ENCODE assay signal across 8 cellular contexts in the genomic region with DNA sequence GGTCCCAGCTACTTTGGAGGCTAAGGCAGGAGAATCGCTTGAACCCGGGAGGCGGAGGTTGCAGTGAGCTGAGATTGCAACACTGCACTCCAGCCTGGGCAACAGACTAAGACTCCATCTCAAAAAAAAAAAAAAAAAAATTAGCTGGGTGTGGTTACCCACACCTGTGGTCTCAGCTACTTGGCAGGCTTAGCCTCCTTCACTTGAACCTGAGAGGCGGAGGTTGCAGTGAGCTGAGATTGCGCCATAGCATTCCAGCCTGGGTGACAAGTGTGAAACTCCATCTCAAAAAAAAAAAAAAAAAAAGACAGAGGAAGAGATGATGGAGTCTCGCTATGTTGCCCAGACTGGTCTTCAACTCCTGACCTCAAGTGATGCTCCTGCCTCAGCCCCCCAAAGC. TPM values are rescaled to one million over a fixed set of nuclear protein-coding genes. Genes with fewer than 3 reads are reported as not detected.
DNase-seq lines count a peak whose midpoint lies in the region; ATAC-seq, FAIRE-seq and TF ChIP-seq lines count a peak whose summit lies in the region.
"Not testable (repeated sequence)": the region's sequence is repeated elsewhere in the genome, so short reads cannot be mapped to it uniquely, and the experiment has no call there.

No MANE protein-coding gene starts in this region.

- not testable (repeated sequence) for H3K4ac ChIP-seq in IMR-90 (ENCODE audit: low read depth, low read length)

- not testable (repeated sequence) for H3K27me3 Mint-ChIP-seq in CD4-positive, alpha-beta T cell; activated T-helper 17 cell treated with anti-CD3 and anti-CD28 coated beads, Interleukin-2, amount 50 U/mL, for 72 hours; effector memory CD8-positive, alpha-beta T cell

- H3K36me3 Mint-ChIP-seq in CD4-positive, alpha-beta T cell (ENCODE audit: low read depth); activated T-helper 17 cell treated with anti-CD3 and anti-CD28 coated beads, Interleukin-2, amount 50 U/mL, for 72 hours (ENCODE audit: low read depth); effector memory CD8-positive, alpha-beta T cell (ENCODE audit: insufficient read depth): not testable (repeated sequence)

- not testable (repeated sequence) for H2AK5ac ChIP-seq in IMR-90 (ENCODE audit: low read depth, low read length)

- in situ Hi-C loops in IMR-90 (cut with MboI; ENCODE audit: low sequenced_read_pairs): not testable (repeated sequence)

- H4K5ac ChIP-seq in IMR-90 (ENCODE audit: low read depth, low read length): not testable (repeated sequence)

- dilution Hi-C loops in IMR-90 (cut with HindIII; ENCODE audit: low sequenced_read_pairs, unreplicated experiment): not testable (repeated sequence)

- H4K8ac ChIP-seq in IMR-90 (ENCODE audit: low read depth in 2 of 2, low read length in 2 of 2): not testable (repeated sequence)

- not testable (repeated sequence) for H3K23ac ChIP-seq in IMR-90 (ENCODE audit: low read depth, low read length)

- intact Hi-C loops in CD4-positive, alpha-beta T cell (cut with DNase I, micrococcal nuclease); IMR-90 (cut with micrococcal nuclease); lower lobe of right lung (cut with DNase I): not testable (repeated sequence)

- ATAC-seq in CD4-positive, alpha-beta T cell (ENCODE audit: poor library complexity): peak; percentile 60
- not testable (repeated sequence) for ATAC-seq in IMR-90 (ENCODE audit: low read depth)
- ATAC-seq in RWPE2 (ENCODE audit: low read depth) (peak; percentile 74), lower lobe of right lung (peak; percentile 88 to 92)
- peak; percentile 19 for ATAC-seq in activated T-helper 17 cell treated with anti-CD3 and anti-CD28 coated beads, Interleukin-2, amount 50 U/mL, for 72 hours (replicated peaks)
- peak; percentile 97 for ATAC-seq in effector memory CD8-positive, alpha-beta T cell (replicated peaks)

- not testable (repeated sequence) for H3K4me1 ChIP-seq in IMR-90 (ENCODE audit: control insufficient read depth, insufficient read depth, low read length); RWPE2 (ENCODE audit: insufficient read depth, poor library complexity, severe bottlenecking); lower lobe of right lung; small intestine (ENCODE audit: control insufficient read depth in 2 of 2, insufficient read depth in 1 of 2, low read depth in 1 of 2, low read length in 1 of 2)

- H2BK15ac ChIP-seq in IMR-90 (ENCODE audit: low read depth, low read length): not testable (repeated sequence)

- not testable (repeated sequence) for H3K18ac ChIP-seq in IMR-90 (ENCODE audit: low read depth, low read length)

- H2AK9ac ChIP-seq in IMR-90 (replicated peaks; ENCODE audit: low read depth, low read length, poor library complexity): not testable (repeated sequence)

- H3K4me1 Mint-ChIP-seq in CD4-positive, alpha-beta T cell (ENCODE audit: low read depth); activated T-helper 17 cell treated with anti-CD3 and anti-CD28 coated beads, Interleukin-2, amount 50 U/mL, for 72 hours: not testable (repeated sequence)
- peaks cover 15 to 16% of the 10 kb centered on the region in 2 donors for H3K4me1 Mint-ChIP-seq in effector memory CD8-positive, alpha-beta T cell (ENCODE audit: low read depth in 2 of 2)

- not testable (repeated sequence) for H3K9me1 ChIP-seq in IMR-90 (ENCODE audit: insufficient read depth, low read length)

- not testable (repeated sequence) for H2BK5ac ChIP-seq in IMR-90 (ENCODE audit: low read depth, low read length, poor library complexity, severe bottlenecking)

- H3K4me3 Mint-ChIP-seq in CD4-positive, alpha-beta T cell; activated T-helper 17 cell treated with anti-CD3 and anti-CD28 coated beads, Interleukin-2, amount 50 U/mL, for 72 hours; effector memory CD8-positive, alpha-beta T cell: not testable (repeated sequence)

- not testable (repeated sequence) for H2BK120ac ChIP-seq in IMR-90 (ENCODE audit: low read depth, low read length)

- not testable (repeated sequence) for H3K4me3 ChIP-seq in IMR-90 (ENCODE audit: insufficient read depth, low read depth, low read length); RWPE2 (ENCODE audit: severe bottlenecking); lower lobe of right lung; small intestine (ENCODE audit: low read depth in 1 of 2, low read length in 2 of 2)

- POLR2A ChIA-PET in CD4-positive, alpha-beta T cell (lab: Charles Lee): interaction anchor here (0.7 to 1.3 kb wide), 2 partner anchors 14 to 40 kb away, joined by 3 to 6 read pairs; partner anchors contain the start of gene EIF3K
- POLR2A ChIA-PET in IMR-90 (lab: Charles Lee; ENCODE audit: unreplicated experiment): not testable (repeated sequence)

- TF ChIP-seq CTCF in CD4-positive, alpha-beta T cell (IDR thresholded peaks at IDR 0.05); IMR-90 (conservative IDR thresholded peaks at IDR 0.05; ENCODE audit: low read depth, low read length); RWPE2 (IDR thresholded peaks at IDR 0.05; ENCODE audit: poor library complexity, severe bottlenecking); lower lobe of right lung (IDR thresholded peaks at IDR 0.05): not testable (repeated sequence)

- H2AFZ ChIP-seq in IMR-90 (replicated peaks; ENCODE audit: low read length, poor library complexity): not testable (repeated sequence)

- DNase-seq in CD4-positive, alpha-beta T cell; IMR-90; RWPE2 (ENCODE audit: low spot score): not testable (repeated sequence)
- DNase-seq in NCI-H2171 treated with DMSO at 0.1 percent for 48 hours (lab: John Stamatoyannopoulos, UW): peak; percentile 32
- peak; percentile 15 to 28 (median 20) for DNase-seq in effector memory CD8-positive, alpha-beta T cell
- DNase-seq in lower lobe of right lung: peak; percentile 81
- DNase-seq in small intestine: peak; percentile 15

- no CpG with 5 or more reads among the region's 6 CpGs for WGBS in IMR-90 (ENCODE audit: extremely low coverage in 2 of 2, insufficient read length in 1 of 2), 2 experiments
- 46 to 78% (median 56%) methylated on average over 5 to 6 of the region's 6 CpGs for WGBS in small intestine, 3 donors

- not testable (repeated sequence) for H2BK20ac ChIP-seq in IMR-90 (ENCODE audit: low read depth, low read length)

- not testable (repeated sequence) for H3K9me3 ChIP-seq in CD4-positive, alpha-beta T cell (ENCODE audit: control insufficient read depth, low read length); IMR-90 (ENCODE audit: control insufficient read depth, insufficient read depth, low read length); RWPE2 (ENCODE audit: severe bottlenecking); lower lobe of right lung; small intestine (ENCODE audit: control insufficient read depth, low read depth)

- not testable (repeated sequence) for FAIRE-seq in small intestine (lab: Jason Lieb, UNC)

- H4K91ac ChIP-seq in IMR-90 (ENCODE audit: insufficient read depth, low read depth, low read length): not testable (repeated sequence)

- not testable (repeated sequence) for TF ChIP-seq RAD21 in IMR-90 (IDR thresholded peaks at IDR 0.05; ENCODE audit: low read length)

- H3K27me3 ChIP-seq in CD4-positive, alpha-beta T cell (ENCODE audit: control insufficient read depth, insufficient read depth, low read length); IMR-90 (ENCODE audit: control insufficient read depth, insufficient read depth, low read length); RWPE2 (ENCODE audit: insufficient read depth, poor library complexity, severe bottlenecking); lower lobe of right lung (ENCODE audit: low read depth); small intestine (ENCODE audit: control insufficient read depth in 2 of 2, insufficient read depth in 2 of 2, low read length in 2 of 2): not testable (repeated sequence)

- not testable (repeated sequence) for TF ChIP-seq POLR2A in IMR-90 (IDR thresholded peaks at IDR 0.05; ENCODE audit: low read depth, low read length)

- not testable (repeated sequence) for H4K20me1 ChIP-seq in IMR-90 (ENCODE audit: insufficient read depth, low read length)

- not testable (repeated sequence) for H3K79me1 ChIP-seq in IMR-90 (ENCODE audit: low read depth in 1 of 2, low read length in 2 of 2)

- not testable (repeated sequence) for H3K27ac Mint-ChIP-seq in CD4-positive, alpha-beta T cell; activated T-helper 17 cell treated with anti-CD3 and anti-CD28 coated beads, Interleukin-2, amount 50 U/mL, for 72 hours
- H3K27ac Mint-ChIP-seq in effector memory CD8-positive, alpha-beta T cell: peak overlapping the region; percentile 80 to 84

- not testable (repeated sequence) for H3K27ac ChIP-seq in CD4-positive, alpha-beta T cell (ENCODE audit: low read depth, low read length); IMR-90 (ENCODE audit: insufficient read depth, low read length); RWPE2 (ENCODE audit: poor library complexity, severe bottlenecking); lower lobe of right lung; small intestine (ENCODE audit: low read depth in 1 of 2, low read length in 1 of 2)

- not testable (repeated sequence) for H3K36me3 ChIP-seq in IMR-90 (ENCODE audit: control insufficient read depth, insufficient read depth, low read length); RWPE2 (ENCODE audit: low read depth); lower lobe of right lung; small intestine (ENCODE audit: control insufficient read depth in 2 of 2, insufficient read depth in 2 of 2, low read length in 2 of 2)

- H3K9ac ChIP-seq in IMR-90 (ENCODE audit: low read depth, low read length): not testable (repeated sequence)

- H3K4me2 ChIP-seq in IMR-90 (ENCODE audit: low read depth, low read length): not testable (repeated sequence)

- H3K56ac ChIP-seq in IMR-90 (ENCODE audit: extremely low read depth, insufficient read depth, low read length): not testable (repeated sequence)

- not testable (repeated sequence) for H3K14ac ChIP-seq in IMR-90 (replicated peaks; ENCODE audit: low read depth, low read length)

- not testable (repeated sequence) for BruUV-seq in IMR-90 (replicated peaks; lab: Mats Ljungman, UMichigan)

- CTCF ChIA-PET in CD4-positive, alpha-beta T cell (lab: Charles Lee): interaction anchor here (0.7 kb wide), 1 partner anchor 40 kb away, joined by 4 read pairs; no protein-coding TSS in a partner anchor
- CTCF ChIA-PET in IMR-90 (lab: Yijun Ruan, JAX): not testable (repeated sequence)

- not testable (repeated sequence) for H3K9me3 Mint-ChIP-seq in CD4-positive, alpha-beta T cell; activated T-helper 17 cell treated with anti-CD3 and anti-CD28 coated beads, Interleukin-2, amount 50 U/mL, for 72 hours; effector memory CD8-positive, alpha-beta T cell

RNA-seq across cellular contexts. Expression of gene MAP4K1, which starts 38.4 kb away (rescaled TPM):
- total RNA-seq in CD4-positive, alpha-beta T cell: 100 to 1,000 TPM; 173 to 185 TPM
- not detected in 2 replicates for total RNA-seq in IMR-90 (2012; rRNA removed)
- polyA plus RNA-seq in IMR-90 (2012; rRNA removed): 0.16 and 0.22 TPM in 2 replicates
- 0.04 and 0.38 TPM in 2 replicates for polyA plus RNA-seq in IMR-90 (2012; cell fraction: cytosol; rRNA removed)
- 1.5 and 1.7 TPM in 2 replicates for polyA plus RNA-seq in IMR-90 (2012; cell fraction: nucleus; rRNA removed; ENCODE audit: low replicate concordance)
- total RNA-seq in activated T-helper 17 cell treated with anti-CD3 and anti-CD28 coated beads, Interleukin-2, amount 50 U/mL, for 72 hours: 100 to 1,000 TPM; 310 to 354 TPM
- total RNA-seq in lower lobe of right lung: 11.4 TPM
- polyA plus RNA-seq in small intestine: 10 to 100 TPM in 1 of 3 donors, 1 to 10 TPM in 1, under 1 TPM in 1; 0.45 to 10.8 (median 4.0) TPM

RNA-seq across cellular contexts. Expression of gene EIF3K, which starts 39.7 kb away (rescaled TPM):
- total RNA-seq in CD4-positive, alpha-beta T cell: 100 to 1,000 TPM; 309 to 322 TPM
- total RNA-seq in IMR-90 (2012; rRNA removed) (965 and 1,137 TPM in 2 replicates), lower lobe of right lung (229 TPM)
- polyA plus RNA-seq in IMR-90 (2012; rRNA removed) (524 and 575 TPM in 2 replicates), small intestine (100 to 1,000 TPM; 619 to 710 (median 633) TPM)
- polyA plus RNA-seq in IMR-90 (2012; cell fraction: cytosol; rRNA removed): 561 and 960 TPM in 2 replicates
- 263 and 486 TPM in 2 replicates for polyA plus RNA-seq in IMR-90 (2012; cell fraction: nucleus; rRNA removed; ENCODE audit: low replicate concordance)
- total RNA-seq in activated T-helper 17 cell treated with anti-CD3 and anti-CD28 coated beads, Interleukin-2, amount 50 U/mL, for 72 hours: 100 to 1,000 TPM; 172 to 301 TPM

Comparison
In these comparisons a context has a peak if more than half of its experiments do, and no peak if none do; other contexts are left out.
1. RNA of gene MAP4K1, which starts 38.4 kb away (total RNA-seq): 310 to 354 TPM in activated T-helper 17 cell treated with anti-CD3 and anti-CD28 coated beads, Interleukin-2, amount 50 U/mL, for 72 hours and 173 to 185 TPM in CD4-positive, alpha-beta T cell; 11.4 TPM in lower lobe of right lung (single experiment) and not detected in IMR-90; every median in the first group is over 10 times any median in the second.